In genomic region chr4:98599617-98600016, GRCh38 we compare ENCODE assay signal across 26 cellular contexts.
"Had no signal": no experiment of that assay in that cellular context is flagged by ENCODE, and none has a peak within 500 bp of the region (broad histone marks: within the 10 kb centered on the region; RNA-seq: fewer than 3 reads in every experiment).

No MANE protein-coding gene starts in this region.

- H3K4me1 ChIP-seq: left lung, lower lobe of right lung, sigmoid colon, tibial nerve, uterus had no signal

- H3K9me3 ChIP-seq: ovary, uterus had no signal

- FAIRE-seq: keratinocyte, small intestine had no signal

- H3K9me3 Mint-ChIP-seq: stimulated activated effector memory CD8-positive, alpha-beta T cell treated with anti-CD3 and anti-CD28 coated beads, Interleukin-12 subunit alpha, Interleukin-12 subunit beta, amount 100 ng/mL, for 72 hours had no signal

- H3K4me3 ChIP-seq: left lung, lower lobe of right lung, mucosa of descending colon, ovary, sigmoid colon, spleen, tibial nerve, uterus had no signal

- H3K27ac ChIP-seq: left lung, lower lobe of right lung, ovary, sigmoid colon, spleen, tibial nerve, uterus had no signal

- DNase-seq: hippocampal formation; kidney glomerular epithelial cell; left colon; left lung; lower lobe of right lung; mesendoderm; midbrain; mucosa of descending colon; naive thymus-derived CD4-positive, alpha-beta T cell; ovary; retina; right cardiac atrium; sigmoid colon; small intestine; spleen; stimulated activated CD4-positive, alpha-beta T cell treated with anti-CD3 and anti-CD28 coated beads, Interleukin-4, amount 100 ng/mL, for 24 hours; stimulated activated naive CD4-positive, alpha-beta T cell; substantia nigra; uterus had no signal

- H3K27me3 ChIP-seq: left lung, ovary, sigmoid colon, spleen, tibial nerve, uterus had no signal

- H3K36me3 Mint-ChIP-seq: stimulated activated effector memory CD8-positive, alpha-beta T cell treated with anti-CD3 and anti-CD28 coated beads, Interleukin-12 subunit alpha, Interleukin-12 subunit beta, amount 100 ng/mL, for 72 hours had no signal

- H3K36me3 ChIP-seq: left lung, lower lobe of right lung, ovary, sigmoid colon, spleen, tibial nerve, uterus had no signal

- H3K27ac Mint-ChIP-seq: naive thymus-derived CD4-positive, alpha-beta T cell; natural killer cell treated with Interleukin-12 subunit alpha and Interleukin-12 subunit beta and Interleukin-15 and Interleukin-18, amount 100 ng/mL, for 72 hours; progenitor cell of endocrine pancreas; stimulated activated effector memory CD8-positive, alpha-beta T cell treated with anti-CD3 and anti-CD28 coated beads, Interleukin-12 subunit alpha, Interleukin-12 subunit beta, amount 100 ng/mL, for 72 hours; stimulated activated naive CD8-positive, alpha-beta T cell treated with anti-CD3 and anti-CD28 coated beads, Interleukin-15, Interleukin-2, amounts not matched to agents 100 ng/mL and 50 ng/mL, for 24 hours; type B pancreatic cell had no signal

- H3K27me3 Mint-ChIP-seq: naive thymus-derived CD4-positive, alpha-beta T cell; natural killer cell treated with Interleukin-12 subunit alpha and Interleukin-12 subunit beta and Interleukin-15 and Interleukin-18, amount 100 ng/mL, for 72 hours; progenitor cell of endocrine pancreas; stimulated activated naive CD8-positive, alpha-beta T cell treated with anti-CD3 and anti-CD28 coated beads, Interleukin-15, Interleukin-2, amounts not matched to agents 100 ng/mL and 50 ng/mL, for 24 hours; type B pancreatic cell had no signal

- ATAC-seq: left colon; left lung; lower lobe of right lung; mucosa of descending colon; naive thymus-derived CD4-positive, alpha-beta T cell; natural killer cell treated with Interleukin-12 subunit alpha and Interleukin-12 subunit beta and Interleukin-15 and Interleukin-18, amount 100 ng/mL, for 72 hours; right cardiac atrium; stimulated activated effector memory CD8-positive, alpha-beta T cell treated with anti-CD3 and anti-CD28 coated beads, Interleukin-12 subunit alpha, Interleukin-12 subunit beta, amount 100 ng/mL, for 72 hours had no signal

- H3K4me3 Mint-ChIP-seq: naive thymus-derived CD4-positive, alpha-beta T cell; natural killer cell treated with Interleukin-12 subunit alpha and Interleukin-12 subunit beta and Interleukin-15 and Interleukin-18, amount 100 ng/mL, for 72 hours; stimulated activated effector memory CD8-positive, alpha-beta T cell treated with anti-CD3 and anti-CD28 coated beads, Interleukin-12 subunit alpha, Interleukin-12 subunit beta, amount 100 ng/mL, for 72 hours; stimulated activated naive CD8-positive, alpha-beta T cell treated with anti-CD3 and anti-CD28 coated beads, Interleukin-15, Interleukin-2, amounts not matched to agents 100 ng/mL and 50 ng/mL, for 24 hours; type B pancreatic cell had no signal
